Comparison of ENCODE assay signal across 16 cellular contexts in the genomic region with DNA sequence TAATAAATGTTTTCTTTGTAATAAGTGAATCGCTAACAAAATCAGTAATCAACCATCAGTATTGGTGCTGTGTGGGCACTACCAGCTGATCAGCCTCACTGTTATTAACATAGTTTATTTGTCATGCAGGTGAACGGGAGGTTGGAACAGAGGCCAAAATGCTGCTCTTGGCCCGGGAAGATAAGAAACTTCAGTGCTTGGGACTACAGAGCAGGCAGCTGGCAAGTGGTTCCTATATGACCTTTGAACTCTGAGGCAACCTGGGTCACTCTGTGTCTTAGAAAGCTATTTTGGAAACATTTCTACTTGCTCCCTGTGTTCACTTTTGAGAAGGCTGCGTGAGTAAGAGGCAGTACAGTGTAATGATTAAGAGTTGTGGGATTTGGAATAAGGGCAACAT. TPM values are rescaled to one million over a fixed set of nuclear protein-coding genes. Genes with fewer than 3 reads are reported as not detected.
A peak's percentile ranks its signal among the peaks of the same experiment; 100 is the strongest.
DNase-seq lines count a peak whose midpoint lies in the region; ATAC-seq and TF ChIP-seq lines count a peak whose summit lies in the region.
"Had no signal": no experiment of that assay in that cellular context is flagged by ENCODE, and none has a peak within 500 bp of the region (broad histone marks: within the 10 kb centered on the region; RNA-seq: fewer than 3 reads in every experiment).

No MANE protein-coding gene starts in this region.

- CTCF ChIA-PET in WTC11 (lab: Charles Lee): interaction anchor here (0.8 kb wide), 1 partner anchor 17 kb away, joined by 3 read pairs; no protein-coding TSS in a partner anchor

- POLR2A ChIA-PET in WTC11 (lab: Charles Lee): no interaction called here

- TF ChIP-seq CTCF in cardiac muscle cell (IDR thresholded peaks at IDR 0.05; ENCODE audit: low read depth, low read length) (no peak), right atrium auricular region (IDR thresholded peaks at IDR 0.05) (no peak), body of pancreas (IDR thresholded peaks at IDR 0.05) (no peak), right lobe of liver (IDR thresholded peaks at IDR 0.05) (no peak), WTC11 (IDR thresholded peaks at IDR 0.05) (no peak)

- H3K36me3 ChIP-seq in cardiac muscle cell: peaks cover 51% of the 10 kb centered on the region
- H3K36me3 ChIP-seq in right atrium auricular region: peaks cover 81% of the 10 kb centered on the region
- peaks cover 5 to 10% of the 10 kb centered on the region in 2 donors for H3K36me3 ChIP-seq in body of pancreas (replicated peaks in 1 of 2; ENCODE audit: insufficient read depth in 1 of 2, low read depth in 2 of 2)
- peaks cover 0 to 74% (median 7%) of the 10 kb centered on the region in 4 donors for H3K36me3 ChIP-seq in right lobe of liver

- TF ChIP-seq POLR2A in body of pancreas (IDR thresholded peaks at IDR 0.05) (no peak), right lobe of liver (IDR thresholded peaks at IDR 0.05) (no peak)

- H3K27ac Mint-ChIP-seq in WTC11: no peak overlapping the region
- H3K27ac Mint-ChIP-seq: IgD-negative memory B cell had no signal

- H3K27me3 ChIP-seq in cardiac muscle cell: no peaks in the 10 kb centered on the region
- no peaks in the 10 kb centered on the region for H3K27me3 ChIP-seq in right atrium auricular region
- H3K27me3 ChIP-seq in body of pancreas: no peaks in the 10 kb centered on the region
- no peaks in the 10 kb centered on the region for H3K27me3 ChIP-seq in right lobe of liver
- H3K27me3 ChIP-seq: BLaER1 had no signal

- no peaks in the 10 kb centered on the region for H3K27me3 Mint-ChIP-seq in WTC11 (ENCODE audit: low read depth)
- H3K27me3 Mint-ChIP-seq: CD4-positive, CD25-positive, alpha-beta regulatory T cell; IgD-negative memory B cell had no signal

- no peaks in the 10 kb centered on the region for H3K9me3 Mint-ChIP-seq in WTC11
- H3K9me3 Mint-ChIP-seq: CD4-positive, CD25-positive, alpha-beta regulatory T cell; IgD-negative memory B cell had no signal

- H3K9me3 ChIP-seq in cardiac muscle cell (ENCODE audit: low read depth) (no peaks in the 10 kb centered on the region), right atrium auricular region (no peaks in the 10 kb centered on the region), body of pancreas (no peaks in the 10 kb centered on the region), right lobe of liver (no peaks in the 10 kb centered on the region)
- H3K9me3 ChIP-seq: BLaER1 had no signal

- H3K4me3 Mint-ChIP-seq in WTC11: no peak overlapping the region
- H3K4me3 Mint-ChIP-seq: CD4-positive, CD25-positive, alpha-beta regulatory T cell; IgD-negative memory B cell had no signal

- intact Hi-C loops in body of pancreas (cut with DNase I) (no loop called here), right lobe of liver (cut with DNase I) (no loop called here)

- H3K4me3 ChIP-seq in cardiac muscle cell: no peak overlapping the region
- no peak overlapping the region for H3K4me3 ChIP-seq in right atrium auricular region
- no peak overlapping the region for H3K4me3 ChIP-seq in body of pancreas
- H3K4me3 ChIP-seq in right lobe of liver: no peak overlapping the region
- H3K4me3 ChIP-seq: BLaER1, GM23248 had no signal

- H3K36me3 Mint-ChIP-seq in WTC11: peaks cover 30% of the 10 kb centered on the region

- DNase-seq in cardiac muscle cell (ENCODE audit: low read depth in 1 of 2, low spot score in 1 of 2): peak in 1 of 2 donors; percentile 2
- no peak for DNase-seq in right atrium auricular region (ENCODE audit: low spot score)
- DNase-seq in body of pancreas: peak; percentile 38 to 46 (median 41)
- DNase-seq in right lobe of liver: peak in 1 of 3 donors; percentile 46
- DNase-seq in WTC11 (ENCODE audit: low spot score): no peak
- DNase-seq in DMS53 treated with DMSO at 0.1 percent for 48 hours (lab: John Stamatoyannopoulos, UW; ENCODE audit: unreplicated experiment): no peak
- DNase-seq in NCI-H2081 (lab: John Stamatoyannopoulos, UW): no peak
- DNase-seq: 8988T; AML-193; CD4-positive, CD25-positive, alpha-beta regulatory T cell; DMS53; GM23248; H7 had no signal

- 33 to 38% methylated on average over 4 of the region's 4 CpGs for WGBS in body of pancreas, 2 donors
- 48% methylated on average over 4 of the region's 4 CpGs for WGBS in right lobe of liver (ENCODE audit: insufficient coverage, low coverage, low lambda C conversion rate, missing lambda C conversion rate)

- H3K27ac ChIP-seq in cardiac muscle cell: peak overlapping the region; percentile 61
- no peak overlapping the region for H3K27ac ChIP-seq in right atrium auricular region
- no peak overlapping the region for H3K27ac ChIP-seq in body of pancreas
- H3K27ac ChIP-seq in right lobe of liver: no peak overlapping the region
- H3K27ac ChIP-seq: BLaER1, GM23248 had no signal

- ATAC-seq in body of pancreas (peak; percentile 35), right lobe of liver (peak; percentile 63 to 83 (median 72)), WTC11 (no peak)

- H3K4me1 Mint-ChIP-seq in WTC11: no peaks in the 10 kb centered on the region

- H3K4me1 ChIP-seq in cardiac muscle cell (ENCODE audit: low read depth) (no peaks in the 10 kb centered on the region), right atrium auricular region (no peaks in the 10 kb centered on the region), body of pancreas (peaks cover 22% of the 10 kb centered on the region), right lobe of liver (peaks cover 0 to 11% (median 0%) of the 10 kb centered on the region in 4 donors)
- H3K4me1 ChIP-seq: BLaER1 had no signal

TF ChIP-seq in WTC11, 78 proteins besides CTCF, POLR2A, EP300 and RAD21 (continues in another document):
- TF ChIP-seq ZNF138 (CRISPR knock-in tag; conservative IDR thresholded peaks at IDR 0.05): no peak
- no peak for TF ChIP-seq ZNF121 (CRISPR knock-in tag; IDR thresholded peaks at IDR 0.05)
- no peak for TF ChIP-seq ZNF512 (CRISPR knock-in tag; IDR thresholded peaks at IDR 0.05; ENCODE audit: borderline replicate concordance)
- TF ChIP-seq RORB (CRISPR knock-in tag; IDR thresholded peaks at IDR 0.05): no peak
- no peak for TF ChIP-seq AFF4 (CRISPR knock-in tag; IDR thresholded peaks at IDR 0.05; ENCODE audit: borderline replicate concordance)
- TF ChIP-seq TP53 (CRISPR knock-in tag; IDR thresholded peaks at IDR 0.05): no peak
- TF ChIP-seq, protein P1, sequence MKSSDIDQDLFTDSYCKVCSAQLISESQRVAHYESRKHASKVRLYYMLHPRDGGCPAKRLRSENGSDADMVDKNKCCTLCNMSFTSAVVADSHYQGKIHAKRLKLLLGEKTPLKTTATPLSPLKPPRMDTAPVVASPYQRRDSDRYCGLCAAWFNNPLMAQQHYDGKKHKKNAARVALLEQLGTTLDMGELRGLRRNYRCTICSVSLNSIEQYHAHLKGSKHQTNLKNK (CRISPR knock-in tag; IDR thresholded peaks at IDR 0.05): no peak

RNA-seq across cellular contexts. Expression of gene DNAJB13, which starts 36.5 kb away (rescaled TPM):
- total RNA-seq in cardiac muscle cell (0.24 and 0.28 TPM in 2 replicates), right atrium auricular region (not detected), body of pancreas (under 1 TPM in 1 of 2 donors, not detected in 1; 0.78 TPM), right lobe of liver (not detected), WTC11 (2021) (0.18 to 0.24 TPM (median 0.21 TPM) in 3 replicates)
- 0.25 TPM in 1 of 2 replicates, not detected in the other for polyA plus RNA-seq in cardiac muscle cell
- total RNA-seq: CD4-positive, CD25-positive, alpha-beta regulatory T cell; Daoy; GM23248; H7 had no signal

RNA-seq across cellular contexts. Expression of gene PAAF1, which starts 37.5 kb away (rescaled TPM):
- total RNA-seq in cardiac muscle cell (40.8 and 63.9 TPM in 2 replicates), right atrium auricular region (10 to 100 TPM; 10.2 to 12.3 TPM), body of pancreas (10 to 100 TPM; 11.2 to 12.2 TPM), right lobe of liver (10 to 100 TPM in 2 of 6 experiments, 1 to 10 TPM in 4; 7.4 to 15.4 (median 9.1) TPM), WTC11 (2021) (27.7 to 35.0 TPM (median 33.5 TPM) in 3 replicates)
- 97.2 and 99.3 TPM in 2 replicates for polyA plus RNA-seq in cardiac muscle cell

RNA-seq across cellular contexts. Expression of gene COA4, which starts 37.6 kb away (rescaled TPM):
- 113 and 147 TPM in 2 replicates for total RNA-seq in cardiac muscle cell
- polyA plus RNA-seq in cardiac muscle cell: 106 and 114 TPM in 2 replicates
- 100 to 1,000 TPM in 1 of 2 donors, 10 to 100 TPM in 1; 90.7 to 102 TPM for total RNA-seq in right atrium auricular region
- total RNA-seq in body of pancreas: 10 to 100 TPM; 34.5 to 68.2 TPM
- 100 to 1,000 TPM in 2 of 6 experiments, 10 to 100 TPM in 4; 48.8 to 116 (median 56.0) TPM for total RNA-seq in right lobe of liver
- total RNA-seq in WTC11 (2021): 105 to 114 TPM (median 107 TPM) in 3 replicates

Comparison
In these comparisons a context has a peak if more than half of its experiments do, and no peak if none do; other contexts are left out.
1. DNase-seq: peak in body of pancreas (4 of 4); none in right atrium auricular region (single experiment), WTC11 (single experiment), DMS53 treated with DMSO at 0.1 percent for 48 hours (single experiment) and NCI-H2081 (0 of 2).